Comparison of ENCODE assay signal across 15 cellular contexts in the genomic region with DNA sequence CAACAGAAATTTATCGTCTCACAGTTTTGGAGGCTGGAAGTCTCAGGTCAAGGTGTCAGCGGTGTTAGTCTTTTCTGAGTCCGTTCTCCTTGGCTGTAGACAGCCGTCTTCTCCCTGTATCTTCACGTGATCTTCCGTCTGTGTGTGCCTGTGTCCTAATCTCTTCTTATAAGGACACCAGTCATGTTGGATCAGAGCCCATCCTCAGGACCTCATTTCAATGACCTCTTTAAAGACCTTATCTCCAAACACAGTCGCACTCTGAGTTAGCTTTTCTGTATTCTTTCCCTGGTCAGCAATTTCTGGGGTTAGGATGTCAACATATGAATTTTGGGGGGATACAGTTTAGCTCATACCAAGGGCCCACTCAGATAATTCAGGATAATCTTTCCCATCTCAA.
DNase-seq lines count a peak whose midpoint lies in the region; TF ChIP-seq lines count a peak whose summit lies in the region.
"Had no signal": no experiment of that assay in that cellular context is flagged by ENCODE, and none has a peak within 500 bp of the region (broad histone marks: within the 10 kb centered on the region; RNA-seq: fewer than 3 reads in every experiment).

No MANE protein-coding gene starts in this region.

- no peaks in the 10 kb centered on the region for H3K4me1 Mint-ChIP-seq in chondrocyte (ENCODE audit: low read depth)
- H3K4me1 Mint-ChIP-seq: CD14-positive monocyte; CD8-positive, alpha-beta memory T cell had no signal

- no peak for TF ChIP-seq EP300 in esophagus muscularis mucosa (IDR thresholded peaks at IDR 0.05)
- TF ChIP-seq EP300 in suprapubic skin (IDR thresholded peaks at IDR 0.05): no peak

- peaks cover 2% of the 10 kb centered on the region for H3K36me3 Mint-ChIP-seq in chondrocyte (ENCODE audit: low read depth)
- H3K36me3 Mint-ChIP-seq: CD14-positive monocyte; CD8-positive, alpha-beta memory T cell had no signal

- no peaks in the 10 kb centered on the region for H3K27me3 Mint-ChIP-seq in chondrocyte (ENCODE audit: low read depth)

- TF ChIP-seq POLR2A in esophagus muscularis mucosa (IDR thresholded peaks at IDR 0.05; ENCODE audit: low read depth) (no peak), suprapubic skin (IDR thresholded peaks at IDR 0.05) (no peak)

- peaks cover 0 to 5% (median 0%) of the 10 kb centered on the region in 4 donors for H3K9me3 ChIP-seq in esophagus muscularis mucosa
- no peaks in the 10 kb centered on the region for H3K9me3 ChIP-seq in suprapubic skin
- H3K9me3 ChIP-seq: A549 had no signal

- H3K36me3 ChIP-seq in ACC112 (ENCODE audit: insufficient read depth, low read length) (no peaks in the 10 kb centered on the region), esophagus muscularis mucosa (no peaks in the 10 kb centered on the region), suprapubic skin (no peaks in the 10 kb centered on the region)

- H3K4me3 ChIP-seq in ACC112 (ENCODE audit: low read depth, low read length): no peak overlapping the region
- no peak overlapping the region for H3K4me3 ChIP-seq in esophagus muscularis mucosa
- no peak overlapping the region for H3K4me3 ChIP-seq in suprapubic skin
- H3K4me3 ChIP-seq: A549 had no signal

- no peak for TF ChIP-seq CTCF in esophagus muscularis mucosa (IDR thresholded peaks at IDR 0.05)
- TF ChIP-seq CTCF in suprapubic skin (IDR thresholded peaks at IDR 0.05): no peak
- no peak for TF ChIP-seq CTCF in chondrocyte (IDR thresholded peaks at IDR 0.05)

- H3K27me3 ChIP-seq in ACC112 (ENCODE audit: insufficient read depth, low read length) (no peaks in the 10 kb centered on the region), esophagus muscularis mucosa (no peaks in the 10 kb centered on the region), suprapubic skin (no peaks in the 10 kb centered on the region)

- no peak overlapping the region for H3K4me3 Mint-ChIP-seq in chondrocyte (ENCODE audit: unreplicated experiment)
- H3K4me3 Mint-ChIP-seq: CD14-positive monocyte; CD8-positive, alpha-beta memory T cell; HFFc6 had no signal

- H3K79me2 ChIP-seq in ACC112 (ENCODE audit: control insufficient read depth, insufficient read depth, low read length, unreplicated experiment): no peaks in the 10 kb centered on the region

- intact Hi-C loops in esophagus muscularis mucosa (cut with DNase I): no loop called here

- DNase-seq in OCI-M1 (lab: John Stamatoyannopoulos, UW) (peak; percentile 4), esophagus muscularis mucosa (ENCODE audit: extremely low spot score) (no peak), suprapubic skin (ENCODE audit: low spot score in 2 of 2) (no peak), chondrocyte (ENCODE audit: low spot score) (no peak), NCI-H2196 treated with DMSO at 0.1 percent for 48 hours (lab: John Stamatoyannopoulos, UW; ENCODE audit: unreplicated experiment) (no peak)
- DNase-seq in stimulated activated CD4-positive, alpha-beta T cell treated with anti-CD3 and anti-CD28 coated beads, Interleukin-15, amount 100 ng/mL, for 24 hours: no peak
- DNase-seq: Caco-2; CD8-positive, alpha-beta memory T cell; DND-41; GDM1; HCEC 1CT; HFFc6 had no signal

- 88% methylated on average over 7 of the region's 7 CpGs for WGBS in esophagus muscularis mucosa
- 92% methylated on average over 7 of the region's 7 CpGs for WGBS in suprapubic skin

- H3K4me1 ChIP-seq in ACC112 (ENCODE audit: control insufficient read depth, insufficient read depth, low read length, unreplicated experiment): peaks cover 39% of the 10 kb centered on the region
- H3K4me1 ChIP-seq in esophagus muscularis mucosa: peaks cover 0 to 7% (median 2%) of the 10 kb centered on the region in 4 donors
- H3K4me1 ChIP-seq in suprapubic skin: peaks cover 16% of the 10 kb centered on the region
- H3K4me1 ChIP-seq: A549, Caco-2 had no signal

- peak overlapping the region; percentile 99 for H3K27ac ChIP-seq in ACC112 (ENCODE audit: low read depth, low read length)
- H3K27ac ChIP-seq in esophagus muscularis mucosa (replicated peaks in 1 of 4): peak overlapping the region in 3 of 4 donors; percentile 66 to 70 (median 66)
- peak overlapping the region; percentile 83 for H3K27ac ChIP-seq in suprapubic skin
- H3K27ac ChIP-seq: A549 had no signal

- no peak overlapping the region for H2AFZ ChIP-seq in ACC112 (ENCODE audit: low read length, unreplicated experiment)

- no peak overlapping the region for H3K27ac Mint-ChIP-seq in chondrocyte (ENCODE audit: unreplicated experiment)
- H3K27ac Mint-ChIP-seq: CD14-positive monocyte, HFFc6 had no signal

- peaks cover 4% of the 10 kb centered on the region for H3K9me3 Mint-ChIP-seq in chondrocyte (ENCODE audit: low read depth)
